36 cellular contexts compared by ENCODE assay signal in the genomic region with DNA sequence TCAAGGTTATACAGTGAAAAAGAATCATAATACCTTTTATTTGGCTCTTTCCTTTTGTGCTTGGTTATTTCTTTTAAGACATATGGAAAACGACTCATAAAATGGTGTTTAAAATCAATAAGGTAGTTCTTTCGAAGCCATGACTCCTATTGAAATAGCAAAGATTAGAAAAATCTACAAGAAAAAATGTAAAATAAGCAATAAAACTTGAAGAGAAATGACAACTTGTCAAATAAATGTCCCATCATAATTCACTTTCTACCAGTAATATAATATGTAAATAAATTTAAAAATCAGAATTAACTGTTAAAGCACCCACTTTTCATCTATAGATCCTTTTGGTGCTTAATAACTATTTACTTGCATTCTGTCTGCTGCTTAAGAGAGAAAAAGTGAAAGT.
"Had no signal": no experiment of that assay in that cellular context is flagged by ENCODE, and none has a peak within 500 bp of the region (broad histone marks: within the 10 kb centered on the region; RNA-seq: fewer than 3 reads in every experiment).

No MANE protein-coding gene starts in this region.

- H3K4me3 Mint-ChIP-seq: activated B cell treated with CpG ODN at 0.5 μM for 24 hours; activated CD4-positive, alpha-beta memory T cell treated with anti-CD3 and anti-CD28 coated beads for 36 hours; activated CD4-positive, alpha-beta T cell treated with anti-CD3 and anti-CD28 coated beads, Interleukin-2, amount 10 ng/mL, durations not matched to agents 24 days and 14 days; activated CD8-positive, alpha-beta T cell treated with anti-CD3 and anti-CD28 coated beads for 36 hours; activated naive CD4-positive, alpha-beta T cell treated with anti-CD3 and anti-CD28 coated beads for 36 hours; activated naive CD8-positive, alpha-beta T cell treated with anti-CD3 and anti-CD28 coated beads for 36 hours; activated T-cell treated with anti-CD3 and anti-CD28 coated beads, Interleukin-2, amount 50 U/mL, for 4 hours; activated T-cell treated with anti-CD3 and anti-CD28 coated beads, Interleukin-2, amount 50 U/mL, for 72 hours; activated T-helper 1 cell treated with anti-CD3 and anti-CD28 coated beads, Interleukin-12 subunit alpha, Interleukin-12 subunit beta, Interleukin-2, Interleukin-4 antibody, amounts not matched to agents 30 ng/mL and 10 ng/mL and 1 ng/mL, durations not matched to agents 14 hours and 24 hours and 36 hours; activated T-helper 17 cell treated with anti-CD3 and anti-CD28 coated beads, Interleukin-2, amount 50 U/mL, for 72 hours; T-helper 2 cell treated with Interferon-gamma antibody and Interleukin-4, amounts not matched to agents 5 μg/mL and 100 μg/mL, for 36 hours had no signal

- H3K4me1 ChIP-seq: adrenal gland, body of pancreas, breast epithelium had no signal

- H3K9me3 Mint-ChIP-seq: activated B cell treated with CpG ODN at 0.5 μM for 24 hours; activated CD4-positive, alpha-beta memory T cell treated with anti-CD3 and anti-CD28 coated beads for 36 hours; activated CD4-positive, alpha-beta T cell treated with anti-CD3 and anti-CD28 coated beads, Interleukin-2, amount 10 ng/mL, durations not matched to agents 24 days and 14 days; activated CD8-positive, alpha-beta T cell treated with anti-CD3 and anti-CD28 coated beads for 36 hours; activated naive CD4-positive, alpha-beta T cell treated with anti-CD3 and anti-CD28 coated beads for 36 hours; activated naive CD4-positive, alpha-beta T cell treated with anti-CD3 and anti-CD28 coated beads, Interleukin-2, amount 50 U/mL, for 72 hours; activated naive CD8-positive, alpha-beta T cell treated with anti-CD3 and anti-CD28 coated beads for 36 hours; activated T-cell treated with anti-CD3 and anti-CD28 coated beads, Interleukin-2, amount 50 U/mL, for 4 hours; activated T-cell treated with anti-CD3 and anti-CD28 coated beads, Interleukin-2, amount 50 U/mL, for 72 hours; activated T-helper 1 cell treated with anti-CD3 and anti-CD28 coated beads, Interleukin-12 subunit alpha, Interleukin-12 subunit beta, Interleukin-2, Interleukin-4 antibody, amounts not matched to agents 30 ng/mL and 10 ng/mL and 1 ng/mL, durations not matched to agents 14 hours and 24 hours and 36 hours; activated T-helper 17 cell treated with anti-CD3 and anti-CD28 coated beads, Interleukin-2, amount 50 U/mL, for 72 hours; T-helper 2 cell treated with Interferon-gamma antibody and Interleukin-4, amounts not matched to agents 5 μg/mL and 100 μg/mL, for 36 hours had no signal

- H3K27ac Mint-ChIP-seq: activated B cell treated with CpG ODN at 0.5 μM for 24 hours; activated CD4-positive, alpha-beta memory T cell treated with anti-CD3 and anti-CD28 coated beads for 36 hours; activated CD4-positive, alpha-beta T cell treated with anti-CD3 and anti-CD28 coated beads, Interleukin-2, amount 10 ng/mL, durations not matched to agents 24 days and 14 days; activated CD8-positive, alpha-beta T cell treated with anti-CD3 and anti-CD28 coated beads for 36 hours; activated naive CD4-positive, alpha-beta T cell treated with anti-CD3 and anti-CD28 coated beads for 36 hours; activated naive CD4-positive, alpha-beta T cell treated with anti-CD3 and anti-CD28 coated beads, Interleukin-2, amount 50 U/mL, for 72 hours; activated naive CD8-positive, alpha-beta T cell treated with anti-CD3 and anti-CD28 coated beads for 36 hours; activated T-helper 1 cell treated with anti-CD3 and anti-CD28 coated beads, Interleukin-12 subunit alpha, Interleukin-12 subunit beta, Interleukin-2, Interleukin-4 antibody, amounts not matched to agents 30 ng/mL and 10 ng/mL and 1 ng/mL, durations not matched to agents 14 hours and 24 hours and 36 hours; activated T-helper 17 cell treated with anti-CD3 and anti-CD28 coated beads, Interleukin-2, amount 50 U/mL, for 72 hours; T-helper 2 cell treated with Interferon-gamma antibody and Interleukin-4, amounts not matched to agents 5 μg/mL and 100 μg/mL, for 36 hours had no signal

- H3K27me3 Mint-ChIP-seq: activated B cell treated with CpG ODN at 0.5 μM for 24 hours; activated CD4-positive, alpha-beta memory T cell treated with anti-CD3 and anti-CD28 coated beads for 36 hours; activated CD4-positive, alpha-beta T cell treated with anti-CD3 and anti-CD28 coated beads, Interleukin-2, amount 10 ng/mL, durations not matched to agents 24 days and 14 days; activated CD8-positive, alpha-beta T cell treated with anti-CD3 and anti-CD28 coated beads for 36 hours; activated naive CD8-positive, alpha-beta T cell treated with anti-CD3 and anti-CD28 coated beads for 36 hours; activated T-helper 17 cell treated with anti-CD3 and anti-CD28 coated beads, Interleukin-2, amount 50 U/mL, for 72 hours had no signal

- H3K27ac ChIP-seq: adrenal gland, body of pancreas, brain microvascular endothelial cell, breast epithelium, VCaP had no signal

- DNase-seq: activated B cell treated with CpG ODN at 0.5 μM for 24 hours; activated CD4-positive, alpha-beta memory T cell treated with anti-CD3 and anti-CD28 coated beads for 36 hours; activated CD4-positive, alpha-beta T cell treated with anti-CD3 and anti-CD28 coated beads for 4 hours; activated CD4-positive, alpha-beta T cell treated with anti-CD3 and anti-CD28 coated beads, Interleukin-2, amount 10 ng/mL, durations not matched to agents 24 days and 14 days; activated CD4-positive, alpha-beta T cell treated with anti-CD3 and anti-CD28 coated beads, Interleukin-2, amount 50 U/mL, for 1 hour; activated CD4-positive, alpha-beta T cell treated with anti-CD3 and anti-CD28 coated beads, Interleukin-2, amount 50 U/mL, for 4 hours; activated CD4-positive, CD25-positive, alpha-beta regulatory T cell treated with anti-CD3 and anti-CD28 coated beads, Interleukin-2, amount 50 U/mL, for 72 hours; activated CD8-positive, alpha-beta memory T cell treated with anti-CD3 and anti-CD28 coated beads, Interleukin-2, amount 50 U/mL, for 4 hours; activated CD8-positive, alpha-beta T cell treated with anti-CD3 and anti-CD28 coated beads for 36 hours; activated effector memory CD4-positive, alpha-beta T cell treated with anti-CD3 and anti-CD28 coated beads, Interleukin-2, amount 50 U/mL, for 16 hours; activated gamma-delta T cell treated with Interleukin-2 at 50 U/mL for 16 hours; activated naive CD4-positive, alpha-beta T cell; activated naive CD4-positive, alpha-beta T cell treated with anti-CD3 and anti-CD28 coated beads for 36 hours; activated naive CD4-positive, alpha-beta T cell treated with anti-CD3 and anti-CD28 coated beads, Interleukin-2, amount 50 U/mL, for 16 hours; activated naive CD8-positive, alpha-beta T cell treated with anti-CD3 and anti-CD28 coated beads for 36 hours; activated T-cell treated with anti-CD3 and anti-CD28 coated beads for 4 hours; activated T-cell treated with anti-CD3 and anti-CD28 coated beads, Interleukin-2, amount 50 U/mL, for 1 hour; activated T-cell treated with anti-CD3 and anti-CD28 coated beads, Interleukin-2, amount 50 U/mL, for 4 hours; activated T-cell treated with anti-CD3 and anti-CD28 coated beads, Interleukin-2, amount 50 U/mL, for 72 hours; adrenal gland; amniotic stem cell; aorta; body of pancreas; brain microvascular endothelial cell; central memory CD4-positive, alpha-beta T cell; T-helper 2 cell; T-helper 9 cell had no signal

- FAIRE-seq: astrocyte, colon, TTC549 had no signal

- H3K27me3 ChIP-seq: adrenal gland, body of pancreas, brain microvascular endothelial cell, breast epithelium had no signal

- H3K36me3 ChIP-seq: adrenal gland, breast epithelium had no signal

- H3K9me3 ChIP-seq: adrenal gland, body of pancreas, breast epithelium had no signal

- ATAC-seq: activated CD8-positive, alpha-beta T cell treated with anti-CD3 and anti-CD28 coated beads for 36 hours; activated naive CD4-positive, alpha-beta T cell treated with anti-CD3 and anti-CD28 coated beads, Interleukin-2, amount 50 U/mL, for 72 hours; activated T-cell treated with anti-CD3 and anti-CD28 coated beads, Interleukin-2, amount 50 U/mL, for 4 hours; activated T-cell treated with anti-CD3 and anti-CD28 coated beads, Interleukin-2, amount 50 U/mL, for 72 hours; activated T-helper 17 cell treated with anti-CD3 and anti-CD28 coated beads, Interleukin-2, amount 50 U/mL, for 72 hours; body of pancreas had no signal

- H3K4me3 ChIP-seq: adrenal gland, body of pancreas, breast epithelium had no signal
